In genomic region chr11:665707-666281, GRCh38 we compare ENCODE assay signal across 12 cellular contexts. TPM values are rescaled to one million over a fixed set of nuclear protein-coding genes. Genes with fewer than 3 reads are reported as not detected.
DNase-seq lines count a peak whose midpoint lies in the region; ATAC-seq, FAIRE-seq and TF ChIP-seq lines count a peak whose summit lies in the region.
"Had no signal": no experiment of that assay in that cellular context is flagged by ENCODE, and none has a peak within 500 bp of the region (broad histone marks: within the 10 kb centered on the region; RNA-seq: fewer than 3 reads in every experiment).

No MANE protein-coding gene starts in this region.

- ATAC-seq in HG03520 (IDR thresholded peaks at IDR 0.05; ENCODE audit: unreplicated experiment) (no peak), HG02840 (IDR thresholded peaks at IDR 0.05; ENCODE audit: low FRiP score, unreplicated experiment) (no peak)

- H3K36me3 ChIP-seq in A673 (ENCODE audit: insufficient read depth, low read length, poor library complexity, severe bottlenecking) (peaks cover 9% of the 10 kb centered on the region), fibroblast of lung (ENCODE audit: control insufficient read depth, insufficient read depth, low read length) (no peaks in the 10 kb centered on the region), osteoblast (ENCODE audit: insufficient read depth, low read length) (peaks cover 17% of the 10 kb centered on the region)

- no peak overlapping the region for H2AFZ ChIP-seq in fibroblast of lung (ENCODE audit: low read length)
- no peak overlapping the region for H2AFZ ChIP-seq in osteoblast (ENCODE audit: low read length)

- intact Hi-C loops in A673 (cut with micrococcal nuclease; ENCODE audit: unreplicated experiment) = no loop called here

- H3K4me3 ChIP-seq in A673 (ENCODE audit: low read depth, low read length, poor library complexity, severe bottlenecking) (no peak overlapping the region), fibroblast of lung (replicated peaks in 1 of 4; ENCODE audit: control extremely low read depth in 1 of 4, insufficient read depth in 1 of 4, low read depth in 3 of 4, low read length in 4 of 4) (no peak overlapping the region), osteoblast (ENCODE audit: insufficient read depth, low read length) (no peak overlapping the region)
- H3K4me3 ChIP-seq: tibial nerve had no signal

- POLR2A ChIA-PET in A673 (lab: Charles Lee; ENCODE audit: low non-redundant PET) = no interaction called here

- H3K4me1 ChIP-seq in A673 (ENCODE audit: insufficient read depth, low read length, poor library complexity, severe bottlenecking) (peaks cover 13% of the 10 kb centered on the region), fibroblast of lung (ENCODE audit: control insufficient read depth, extremely low read depth, insufficient read depth, low read length) (no peaks in the 10 kb centered on the region), osteoblast (ENCODE audit: insufficient read depth, low read length) (no peaks in the 10 kb centered on the region)

- DNase-seq in A673 (ENCODE audit: low spot score) (no peak), RPMI8226 (peak; percentile 43), fibroblast of lung (ENCODE audit: low read depth in 2 of 2) (peak; percentile 10 to 62), osteoblast (ENCODE audit: insufficient read length, low spot score, missing footprints) (peak; percentile 86), GM12892 (ENCODE audit: insufficient read length) (no peak)
- no peak for DNase-seq in stimulated activated CD4-positive, alpha-beta T cell treated with anti-CD3 and anti-CD28 coated beads, Interleukin-2, amount 100 ng/mL, for 24 hours
- DNase-seq: ACHN; anterior cingulate cortex; stimulated activated CD4-positive, alpha-beta T cell treated with anti-CD3 and anti-CD28 coated beads, Interleukin-4, amount 100 ng/mL, for 24 hours had no signal

- H3K27me3 ChIP-seq in A673 (replicated peaks; ENCODE audit: insufficient read depth, low read depth, low read length, poor library complexity) (no peaks in the 10 kb centered on the region), fibroblast of lung (ENCODE audit: control insufficient read depth, insufficient read depth, low read length) (no peaks in the 10 kb centered on the region), osteoblast (ENCODE audit: insufficient read depth, low read length) (no peaks in the 10 kb centered on the region)
- H3K27me3 ChIP-seq: tibial nerve had no signal

- TF ChIP-seq CTCF in A673 (conservative IDR thresholded peaks at IDR 0.05; ENCODE audit: low read depth, low read length) = no peak
- TF ChIP-seq CTCF in fibroblast of lung (conservative IDR thresholded peaks at IDR 0.05 in 1 of 2, IDR thresholded peaks at IDR 0.05 in 1 of 2; ENCODE audit: low read depth in 1 of 2, low read length in 2 of 2) = no peak
- no peak for TF ChIP-seq CTCF in osteoblast (IDR thresholded peaks at IDR 0.05; ENCODE audit: extremely low read depth, low read depth, low read length)

- peaks cover 3% of the 10 kb centered on the region for H3K79me2 ChIP-seq in fibroblast of lung (ENCODE audit: control insufficient read depth, insufficient read depth, low read length)
- H3K79me2 ChIP-seq in osteoblast (ENCODE audit: insufficient read depth, low read length) = peaks cover 4% of the 10 kb centered on the region

- H3K9me3 ChIP-seq in A673 (ENCODE audit: low read depth, low read length, poor library complexity, severe bottlenecking) = no peaks in the 10 kb centered on the region
- H3K9me3 ChIP-seq in fibroblast of lung (ENCODE audit: control insufficient read depth, insufficient read depth, low read depth, low read length) = no peaks in the 10 kb centered on the region
- H3K9me3 ChIP-seq in osteoblast (ENCODE audit: low read depth, low read length) = no peaks in the 10 kb centered on the region
- H3K9me3 ChIP-seq: tibial nerve had no signal

- H3K27ac ChIP-seq in A673 (ENCODE audit: low read depth, low read length, poor library complexity, severe bottlenecking) (peak overlapping the region; percentile 47), fibroblast of lung (ENCODE audit: insufficient read depth, low read length) (peak overlapping the region; percentile 54), osteoblast (ENCODE audit: low read depth, low read length) (no peak overlapping the region)
- H3K27ac ChIP-seq: tibial nerve had no signal

- FAIRE-seq in GM12892 (lab: Jason Lieb, UNC) = no peak

- TF ChIP-seq POLR2A in GM12892 (IDR thresholded peaks at IDR 0.05; ENCODE audit: low read depth, low read length) = no peak

- peak overlapping the region; percentile 2 for H3K4me2 ChIP-seq in fibroblast of lung (ENCODE audit: extremely low read depth, insufficient read depth, low read length)
- no peak overlapping the region for H3K4me2 ChIP-seq in osteoblast (ENCODE audit: insufficient read depth, low read length)

- no peak overlapping the region for H3K9ac ChIP-seq in fibroblast of lung (ENCODE audit: insufficient read depth, low read length)

- H4K20me1 ChIP-seq in fibroblast of lung (ENCODE audit: control insufficient read depth, extremely low read depth, insufficient read depth, low read length) (no peaks in the 10 kb centered on the region), osteoblast (ENCODE audit: insufficient read depth, low read length) (peaks cover 8% of the 10 kb centered on the region)

- CTCF ChIA-PET in A673 (lab: Charles Lee) = no interaction called here

- BruUV-seq in A673 (replicated peaks; lab: Mats Ljungman, UMichigan) = no TSS peak

RNA-seq across cellular contexts. Expression of gene DRD4, which starts 28.7 kb away (rescaled TPM):
- total RNA-seq in A673 (2021) (3.0 and 3.7 TPM in 2 replicates), fibroblast of lung (0.17 TPM in 1 of 2 replicates, not detected in the other), osteoblast (under 0.01 TPM in 1 of 2 replicates, not detected in the other)
- polyA plus RNA-seq in fibroblast of lung = not detected in 2 replicates
- polyA plus RNA-seq in fibroblast of lung (2012) = 0.10 and 0.21 TPM in 2 replicates
- not detected in 2 replicates for polyA minus RNA-seq in fibroblast of lung (ENCODE audit: low replicate concordance)
- polyA plus RNA-seq in GM12892 (2012; ENCODE audit: missing spikeins) = not detected

RNA-seq across cellular contexts. Expression of gene DEAF1, which starts 29.2 kb away (rescaled TPM):
- 56.3 and 56.7 TPM in 2 replicates for total RNA-seq in A673 (2021)
- total RNA-seq in fibroblast of lung = 28.2 and 38.3 TPM in 2 replicates
- 9.7 and 14.4 TPM in 2 replicates for polyA plus RNA-seq in fibroblast of lung
- 15.8 and 22.4 TPM in 2 replicates for polyA plus RNA-seq in fibroblast of lung (2012)
- polyA minus RNA-seq in fibroblast of lung (ENCODE audit: low replicate concordance) = 18.0 and 39.5 TPM in 2 replicates
- total RNA-seq in osteoblast = 38.0 and 44.2 TPM in 2 replicates
- 23.2 TPM for polyA plus RNA-seq in GM12892 (2012; ENCODE audit: missing spikeins)

RNA-seq across cellular contexts. Expression of gene TMEM80, which starts 29.8 kb away (rescaled TPM):
- 13.6 and 17.6 TPM in 2 replicates for total RNA-seq in A673 (2021)
- total RNA-seq in fibroblast of lung = 7.4 and 10.6 TPM in 2 replicates
- 8.0 and 15.3 TPM in 2 replicates for polyA plus RNA-seq in fibroblast of lung
- 10.9 and 20.6 TPM in 2 replicates for polyA plus RNA-seq in fibroblast of lung (2012)
- polyA minus RNA-seq in fibroblast of lung (ENCODE audit: low replicate concordance) = 3.4 and 7.5 TPM in 2 replicates
- 17.4 and 21.2 TPM in 2 replicates for total RNA-seq in osteoblast
- 13.3 TPM for polyA plus RNA-seq in GM12892 (2012; ENCODE audit: missing spikeins)

RNA-seq across cellular contexts. Expression of gene SCT, which starts 38.8 kb away (rescaled TPM):
- total RNA-seq in A673 (2021) (1.1 TPM in 1 of 2 replicates, not detected in the other), fibroblast of lung (not detected in 2 replicates), osteoblast (not detected in 2 replicates)
- polyA plus RNA-seq in fibroblast of lung = not detected in 2 replicates
- not detected in 2 replicates for polyA plus RNA-seq in fibroblast of lung (2012)
- not detected in 2 replicates for polyA minus RNA-seq in fibroblast of lung (ENCODE audit: low replicate concordance)
- polyA plus RNA-seq in GM12892 (2012; ENCODE audit: missing spikeins) = not detected
- total RNA-seq: tibial nerve had no signal

RNA-seq across cellular contexts. Expression of gene EPS8L2, which starts 40.2 kb away (rescaled TPM):
- total RNA-seq in A673 (2021) (0.66 and 0.90 TPM in 2 replicates), fibroblast of lung (24.1 and 54.2 TPM in 2 replicates), osteoblast (29.7 and 30.1 TPM in 2 replicates)
- polyA plus RNA-seq in fibroblast of lung = 17.0 and 18.4 TPM in 2 replicates
- 30.2 and 33.3 TPM in 2 replicates for polyA plus RNA-seq in fibroblast of lung (2012)
- 19.8 and 33.2 TPM in 2 replicates for polyA minus RNA-seq in fibroblast of lung (ENCODE audit: low replicate concordance)
- 13.7 TPM for polyA plus RNA-seq in GM12892 (2012; ENCODE audit: missing spikeins)

Comparison
In these comparisons a context has a peak if more than half of its experiments do, and no peak if none do; other contexts are left out.
1. DNase-seq: peak in RPMI8226 (single experiment), fibroblast of lung (2 of 2) and osteoblast (single experiment); none in A673 (single experiment), GM12892 (single experiment) and stimulated activated CD4-positive, alpha-beta T cell treated with anti-CD3 and anti-CD28 coated beads, Interleukin-2, amount 100 ng/mL, for 24 hours (0 of 2).